ENCODE assay signal across 9 cellular contexts in genomic region chr20:7859371-7859802, GRCh38.
A peak's percentile ranks its signal among the peaks of the same experiment; 100 is the strongest.
DNase-seq lines count a peak whose midpoint lies in the region; ATAC-seq and TF ChIP-seq lines count a peak whose summit lies in the region.
"Had no signal": no experiment of that assay in that cellular context is flagged by ENCODE, and none has a peak within 500 bp of the region (broad histone marks: within the 10 kb centered on the region; RNA-seq: fewer than 3 reads in every experiment).

No MANE protein-coding gene starts in this region.

- H3K27ac Mint-ChIP-seq in endodermal cell, result no peak overlapping the region
- H3K27ac Mint-ChIP-seq in nephron, result no peak overlapping the region
- H3K27ac Mint-ChIP-seq: CD4-positive, alpha-beta memory T cell had no signal

- H3K4me2 ChIP-seq in KMS-11 (no peak overlapping the region), OCI-LY3 (ENCODE audit: low read length) (no peak overlapping the region)

- H3K27ac ChIP-seq in KMS-11 (no peak overlapping the region), OCI-LY3 (ENCODE audit: low read length) (no peak overlapping the region), endodermal cell (ENCODE audit: low read depth, low read length) (no peak overlapping the region)
- H3K27ac ChIP-seq in effector memory CD4-positive, alpha-beta T cell (ENCODE audit: insufficient read depth, low read length, poor library complexity, severe bottlenecking), result no peak overlapping the region

- H3K79me2 ChIP-seq in KMS-11 (ENCODE audit: insufficient read depth, low read depth) (no peaks in the 10 kb centered on the region), OCI-LY3 (ENCODE audit: low read length) (no peaks in the 10 kb centered on the region)

- H3K36me3 ChIP-seq in KMS-11 (ENCODE audit: insufficient read depth) (no peaks in the 10 kb centered on the region), OCI-LY3 (replicated peaks; ENCODE audit: low read depth, low read length) (no peaks in the 10 kb centered on the region), endodermal cell (ENCODE audit: control insufficient read depth, insufficient read depth, low read length) (no peaks in the 10 kb centered on the region)
- no peaks in the 10 kb centered on the region for H3K36me3 ChIP-seq in effector memory CD4-positive, alpha-beta T cell (ENCODE audit: control insufficient read depth, insufficient read depth, low read length)

- no peaks in the 10 kb centered on the region for H3K36me3 Mint-ChIP-seq in endodermal cell (ENCODE audit: low read depth)
- H3K36me3 Mint-ChIP-seq in nephron (ENCODE audit: low read depth), result no peaks in the 10 kb centered on the region
- H3K36me3 Mint-ChIP-seq: CD4-positive, alpha-beta memory T cell had no signal

- no peak overlapping the region for H3K4me3 Mint-ChIP-seq in endodermal cell
- H3K4me3 Mint-ChIP-seq in nephron, result no peak overlapping the region
- H3K4me3 Mint-ChIP-seq: CD4-positive, alpha-beta memory T cell had no signal

- H3K27me3 ChIP-seq in KMS-11 (ENCODE audit: insufficient read depth, low read depth) (no peaks in the 10 kb centered on the region), OCI-LY3 (ENCODE audit: low read depth, low read length) (peaks cover 10% of the 10 kb centered on the region), endodermal cell (ENCODE audit: control insufficient read depth, insufficient read depth, low read length, poor library complexity, severe bottlenecking) (no peaks in the 10 kb centered on the region)
- H3K27me3 ChIP-seq in effector memory CD4-positive, alpha-beta T cell (replicated peaks; ENCODE audit: control insufficient read depth, insufficient read depth, low read length, poor library complexity, severe bottlenecking), result no peaks in the 10 kb centered on the region

- WGBS in endodermal cell (ENCODE audit: insufficient coverage in 1 of 2, insufficient read length in 1 of 2), 2 experiments, result 35 to 63% methylated on average over 2 to 3 of the region's 3 CpGs

- H3K9ac ChIP-seq in KMS-11 (no peak overlapping the region), OCI-LY3 (ENCODE audit: low read length) (no peak overlapping the region), endodermal cell (ENCODE audit: extremely low read depth, low read length, poor library complexity, severe bottlenecking) (no peak overlapping the region)

- H4K20me1 ChIP-seq in KMS-11 (ENCODE audit: insufficient read depth), result no peaks in the 10 kb centered on the region
- H4K20me1 ChIP-seq in OCI-LY3 (ENCODE audit: insufficient read depth, low read length), result no peaks in the 10 kb centered on the region

- H3K27me3 Mint-ChIP-seq in endodermal cell (ENCODE audit: insufficient read depth) (no peaks in the 10 kb centered on the region), nephron (ENCODE audit: low read depth) (no peaks in the 10 kb centered on the region)

- H3K4me1 ChIP-seq in KMS-11 (ENCODE audit: low read depth, poor library complexity, severe bottlenecking) (no peaks in the 10 kb centered on the region), OCI-LY3 (ENCODE audit: low read length) (no peaks in the 10 kb centered on the region), endodermal cell (ENCODE audit: control insufficient read depth, insufficient read depth, low read length) (no peaks in the 10 kb centered on the region)
- H3K4me1 ChIP-seq in effector memory CD4-positive, alpha-beta T cell (ENCODE audit: control insufficient read depth, insufficient read depth, low read length, poor library complexity, severe bottlenecking), result no peaks in the 10 kb centered on the region

- ATAC-seq in HG03469 (IDR thresholded peaks at IDR 0.05; ENCODE audit: unreplicated experiment), result no peak

- H3K4me3 ChIP-seq in KMS-11 (IDR thresholded peaks at IDR 0.05; ENCODE audit: insufficient read depth, low read depth, low read length) (no peak overlapping the region), OCI-LY3 (ENCODE audit: low read length) (no peak overlapping the region), endodermal cell (ENCODE audit: low read length) (no peak overlapping the region)
- no peak overlapping the region for H3K4me3 ChIP-seq in effector memory CD4-positive, alpha-beta T cell (ENCODE audit: insufficient read depth, low read depth, low read length, poor library complexity, severe bottlenecking)

- peak; percentile 64 for TF ChIP-seq CTCF in KMS-11 (conservative IDR thresholded peaks at IDR 0.05; ENCODE audit: low read depth, low read length)
- peak; percentile 89 for TF ChIP-seq CTCF in OCI-LY3 (IDR thresholded peaks at IDR 0.05; ENCODE audit: low read depth, low read length)
- peak; percentile 78 for TF ChIP-seq CTCF in endodermal cell (conservative IDR thresholded peaks at IDR 0.05)
- peak; percentile 54 to 66 (median 61) for TF ChIP-seq CTCF in nephron (IDR thresholded peaks at IDR 0.05; ENCODE audit: unreplicated experiment in 3 of 3)

- DNase-seq in SIG-M5 treated with dmso at 0.1 percent for 504 hours (lab: John Stamatoyannopoulos, UW; ENCODE audit: unreplicated experiment) (peak; percentile 53), SIG-M5 (lab: John Stamatoyannopoulos, UW) (no peak), endodermal cell (peak; percentile 52)
- no peak for DNase-seq in effector memory CD4-positive, alpha-beta T cell

- H3K4me1 Mint-ChIP-seq in endodermal cell (no peaks in the 10 kb centered on the region), nephron (peaks cover 25% of the 10 kb centered on the region)
- H3K4me1 Mint-ChIP-seq: CD4-positive, alpha-beta memory T cell had no signal

- no peaks in the 10 kb centered on the region for H3K9me3 Mint-ChIP-seq in endodermal cell
- H3K9me3 Mint-ChIP-seq in nephron, result no peaks in the 10 kb centered on the region

- H3K9me3 ChIP-seq in OCI-LY3 (ENCODE audit: insufficient read depth, low read length) (no peaks in the 10 kb centered on the region), endodermal cell (ENCODE audit: control insufficient read depth, low read length) (no peaks in the 10 kb centered on the region)
- no peaks in the 10 kb centered on the region for H3K9me3 ChIP-seq in effector memory CD4-positive, alpha-beta T cell (ENCODE audit: control insufficient read depth, low read length)

- H2AFZ ChIP-seq in KMS-11 (ENCODE audit: low read depth), result no peak overlapping the region
- H2AFZ ChIP-seq in OCI-LY3 (ENCODE audit: low read depth, low read length), result no peak overlapping the region

Comparison
In these comparisons a context has a peak if more than half of its experiments do, and no peak if none do; other contexts are left out.
1. DNase-seq: peak in SIG-M5 treated with dmso at 0.1 percent for 504 hours (single experiment) and endodermal cell (single experiment); none in SIG-M5 (single experiment) and effector memory CD4-positive, alpha-beta T cell (0 of 3).
2. Peak in every context shown above with its lines, with median percentiles within 50 percentile points of each other: CTCF ChIP-seq.